8 cellular contexts compared by ENCODE assay signal in the genomic region with DNA sequence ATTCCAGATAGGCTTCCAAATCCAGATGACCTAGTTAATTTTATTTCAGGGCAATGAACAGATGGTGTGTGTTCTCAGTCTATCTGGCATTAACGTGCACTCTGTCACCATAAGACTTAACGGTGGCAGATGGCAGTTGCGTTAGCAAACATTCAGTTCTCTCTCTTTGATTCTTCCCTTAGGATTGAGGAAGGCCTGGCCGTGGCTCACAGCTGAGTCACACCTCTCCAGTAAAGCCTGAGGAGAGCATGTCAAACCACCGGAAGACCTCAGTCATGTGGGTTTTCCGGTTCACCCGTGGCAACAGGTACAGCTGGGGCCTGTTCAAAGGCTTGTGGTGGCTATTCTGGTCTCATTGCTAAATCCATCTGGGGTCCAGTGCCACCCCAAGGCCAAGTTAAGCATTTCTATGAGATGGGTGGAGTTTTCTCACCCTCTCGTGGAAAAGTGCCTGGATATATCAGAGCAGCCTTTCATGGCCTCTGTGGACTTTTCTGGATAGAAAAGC.
DNase-seq lines count a peak whose midpoint lies in the region; ATAC-seq, FAIRE-seq and TF ChIP-seq lines count a peak whose summit lies in the region.

No MANE protein-coding gene starts in this region.

- in situ Hi-C loops in brain microvascular endothelial cell (cut with HindIII; ENCODE audit: low pct_ligation_motif_present, low sequenced_read_pairs), result no loop called here

- no peaks in the 10 kb centered on the region for H3K27me3 ChIP-seq in brain microvascular endothelial cell (replicated peaks)
- H3K27me3 ChIP-seq in kidney epithelial cell (ENCODE audit: control insufficient read depth, insufficient read depth, low read length), result no peaks in the 10 kb centered on the region

- H3K4me3 ChIP-seq in brain microvascular endothelial cell (ENCODE audit: low read depth, low read length) (no peak overlapping the region), kidney epithelial cell (ENCODE audit: low read depth, low read length) (no peak overlapping the region)

- H3K36me3 ChIP-seq in brain microvascular endothelial cell (replicated peaks) (no peaks in the 10 kb centered on the region), kidney epithelial cell (ENCODE audit: control insufficient read depth, insufficient read depth, low read length) (no peaks in the 10 kb centered on the region)

- TF ChIP-seq CTCF in GM12872 (IDR thresholded peaks at IDR 0.05; ENCODE audit: insufficient read depth, low read depth, low read length), result peak; percentile 50
- TF ChIP-seq CTCF in brain microvascular endothelial cell (IDR thresholded peaks at IDR 0.05; ENCODE audit: low read depth, low read length, missing control alignments), result peak; percentile 68
- TF ChIP-seq CTCF in kidney epithelial cell (IDR thresholded peaks at IDR 0.05; ENCODE audit: insufficient read depth, low read length, poor library complexity, severe bottlenecking), result peak; percentile 22

- DNase-seq in HTR-8/SVneo (ENCODE audit: insufficient read length, low spot score) (peak; percentile 50), SKM-1 treated with dmso at 0.1 percent for 144 hours (lab: John Stamatoyannopoulos, UW; ENCODE audit: unreplicated experiment) (peak; percentile 80), brain microvascular endothelial cell (peak; percentile 91), kidney epithelial cell (ENCODE audit: low read depth) (peak; percentile 94), 8988T (no peak)
- peak; percentile 12 to 20 for DNase-seq in stimulated activated CD8-positive, alpha-beta memory T cell treated with anti-CD3 and anti-CD28 coated beads, Interleukin-2, amount 100 ng/mL, for 48 hours (ENCODE audit: low read depth in 2 of 2)

- peak; percentile 100 for ATAC-seq in GM21717 (IDR thresholded peaks at IDR 0.05; ENCODE audit: unreplicated experiment)

- FAIRE-seq in HTR-8/SVneo (lab: Jason Lieb, UNC), result peak; percentile 70

- peak overlapping the region; percentile 40 for H3K27ac ChIP-seq in brain microvascular endothelial cell
